In genomic region chr1:199463521-199464127, GRCh38 we compare ENCODE assay signal across 9 cellular contexts.
A peak's percentile ranks its signal among the peaks of the same experiment; 100 is the strongest.
DNase-seq lines count a peak whose midpoint lies in the region; ATAC-seq and TF ChIP-seq lines count a peak whose summit lies in the region.
"Had no signal": no experiment of that assay in that cellular context is flagged by ENCODE, and none has a peak within 500 bp of the region (broad histone marks: within the 10 kb centered on the region; RNA-seq: fewer than 3 reads in every experiment).

No MANE protein-coding gene starts in this region.

- H2AFZ ChIP-seq in PC-9 = no peak overlapping the region

- H3K9me2 ChIP-seq in PC-9 (ENCODE audit: insufficient read depth) = no peaks in the 10 kb centered on the region; the same call in 1 of the 2 replicates

- POLR2A ChIA-PET in PC-9 (lab: Charles Lee; ENCODE audit: unreplicated experiment) = no interaction called here

- no peaks in the 10 kb centered on the region for H3K9me3 ChIP-seq in PC-9 (ENCODE audit: insufficient read depth, low read depth)
- no peaks in the 10 kb centered on the region for H3K9me3 ChIP-seq in thyroid gland
- H3K9me3 ChIP-seq: psoas muscle had no signal

- DNase-seq in AG09309 (ENCODE audit: low read depth) = peak; percentile 18
- peak in 1 of 2 experiments; percentile 18 for DNase-seq in PC-9
- DNase-seq in stimulated activated effector memory CD8-positive, alpha-beta T cell treated with anti-CD3 and anti-CD28 coated beads, Interleukin-12 subunit alpha, Interleukin-12 subunit beta, amount 100 ng/mL, for 72 hours (ENCODE audit: low spot score in 2 of 2) = no peak
- DNase-seq in globus pallidus (ENCODE audit: low spot score) = no peak
- DNase-seq in thyroid gland = no peak
- DNase-seq: psoas muscle had no signal

- no peaks in the 10 kb centered on the region for H3F3A ChIP-seq in PC-9 (ENCODE audit: insufficient read depth, low read depth)

- no peaks in the 10 kb centered on the region for H3K4me1 Mint-ChIP-seq in stimulated activated effector memory CD8-positive, alpha-beta T cell treated with anti-CD3 and anti-CD28 coated beads, Interleukin-12 subunit alpha, Interleukin-12 subunit beta, amount 100 ng/mL, for 72 hours

- no peaks in the 10 kb centered on the region for H4K20me1 ChIP-seq in PC-9 (ENCODE audit: insufficient read depth)

- intact Hi-C loops in PC-9 (cut with micrococcal nuclease; ENCODE audit: unreplicated experiment) = loop anchor here (1.0 kb wide), 1 partner anchor 692 kb away; no protein-coding TSS in a partner anchor
- intact Hi-C loops in thyroid gland (cut with DNase I) = no loop called here

- H3K4me1 ChIP-seq in PC-9 (replicated peaks; ENCODE audit: insufficient read depth) (no peaks in the 10 kb centered on the region), thyroid gland (no peaks in the 10 kb centered on the region)
- H3K4me1 ChIP-seq: psoas muscle had no signal

- no TSS peak for BruUV-seq in PC-9 (replicated peaks; lab: Mats Ljungman, UMichigan)

- H3K4me3 Mint-ChIP-seq in stimulated activated effector memory CD8-positive, alpha-beta T cell treated with anti-CD3 and anti-CD28 coated beads, Interleukin-12 subunit alpha, Interleukin-12 subunit beta, amount 100 ng/mL, for 72 hours = no peak overlapping the region

- H3K36me3 Mint-ChIP-seq in stimulated activated effector memory CD8-positive, alpha-beta T cell treated with anti-CD3 and anti-CD28 coated beads, Interleukin-12 subunit alpha, Interleukin-12 subunit beta, amount 100 ng/mL, for 72 hours = no peaks in the 10 kb centered on the region

- H3K4me3 ChIP-seq in AG09309 (ENCODE audit: control insufficient read depth, low read depth, low read length) (no peak overlapping the region), PC-9 (no peak overlapping the region), thyroid gland (replicated peaks in 1 of 3) (no peak overlapping the region)
- H3K4me3 ChIP-seq: psoas muscle had no signal

- H3K9me3 Mint-ChIP-seq in stimulated activated effector memory CD8-positive, alpha-beta T cell treated with anti-CD3 and anti-CD28 coated beads, Interleukin-12 subunit alpha, Interleukin-12 subunit beta, amount 100 ng/mL, for 72 hours = peaks cover 3% of the 10 kb centered on the region

- H3K27me3 ChIP-seq in PC-9 (ENCODE audit: insufficient read depth, low read depth) (no peaks in the 10 kb centered on the region), thyroid gland (no peaks in the 10 kb centered on the region)

- H3K36me3 ChIP-seq in PC-9 (ENCODE audit: low read depth) = no peaks in the 10 kb centered on the region
- no peaks in the 10 kb centered on the region for H3K36me3 ChIP-seq in thyroid gland

- no peak overlapping the region for H3K27ac Mint-ChIP-seq in stimulated activated effector memory CD8-positive, alpha-beta T cell treated with anti-CD3 and anti-CD28 coated beads, Interleukin-12 subunit alpha, Interleukin-12 subunit beta, amount 100 ng/mL, for 72 hours

- CTCF ChIA-PET in PC-9 (lab: Charles Lee) = interaction anchor here (0.6 to 1.2 kb wide), 2 partner anchors 31 to 707 kb away, joined by 3 to 5 read pairs; no protein-coding TSS in a partner anchor

- TF ChIP-seq CTCF in AG09309 (IDR thresholded peaks at IDR 0.05; ENCODE audit: control insufficient read depth, insufficient read depth, low read depth, low read length, missing control alignments) (peak; percentile 72), GM12874 (IDR thresholded peaks at IDR 0.05; ENCODE audit: insufficient read depth, low read depth, low read length) (peak; percentile 66), PC-9 (conservative IDR thresholded peaks at IDR 0.05) (peak; percentile 72), thyroid gland (IDR thresholded peaks at IDR 0.05) (no peak)

- WGBS in thyroid gland, 2 donors = 89 to 100% methylated on average over 1 of the region's 1 CpG

- H3K79me2 ChIP-seq in PC-9 (ENCODE audit: low read depth) = no peaks in the 10 kb centered on the region

- H3K27ac ChIP-seq in PC-9 (no peak overlapping the region), thyroid gland (no peak overlapping the region)
- H3K27ac ChIP-seq: psoas muscle had no signal

- TF ChIP-seq POLR2A in thyroid gland (IDR thresholded peaks at IDR 0.05) = no peak

- peak; percentile 73 for ATAC-seq in HG03354 (IDR thresholded peaks at IDR 0.05; ENCODE audit: poor library complexity, severe bottlenecking, unreplicated experiment)
- peak; percentile 37 for ATAC-seq in esophagus mucosa
- ATAC-seq in stimulated activated effector memory CD8-positive, alpha-beta T cell treated with anti-CD3 and anti-CD28 coated beads, Interleukin-12 subunit alpha, Interleukin-12 subunit beta, amount 100 ng/mL, for 72 hours = peak; percentile 62

- H3K4me2 ChIP-seq in PC-9 = no peak overlapping the region

Comparison
In these comparisons a context has a peak if more than half of its experiments do, and no peak if none do; other contexts are left out.
1. CTCF ChIP-seq: peak in AG09309 (single experiment), GM12874 (single experiment) and PC-9 (single experiment); none in thyroid gland (0 of 6).
2. Peak in every context shown above with its lines, with median percentiles within 50 percentile points of each other: ATAC-seq.